In the genomic region with DNA sequence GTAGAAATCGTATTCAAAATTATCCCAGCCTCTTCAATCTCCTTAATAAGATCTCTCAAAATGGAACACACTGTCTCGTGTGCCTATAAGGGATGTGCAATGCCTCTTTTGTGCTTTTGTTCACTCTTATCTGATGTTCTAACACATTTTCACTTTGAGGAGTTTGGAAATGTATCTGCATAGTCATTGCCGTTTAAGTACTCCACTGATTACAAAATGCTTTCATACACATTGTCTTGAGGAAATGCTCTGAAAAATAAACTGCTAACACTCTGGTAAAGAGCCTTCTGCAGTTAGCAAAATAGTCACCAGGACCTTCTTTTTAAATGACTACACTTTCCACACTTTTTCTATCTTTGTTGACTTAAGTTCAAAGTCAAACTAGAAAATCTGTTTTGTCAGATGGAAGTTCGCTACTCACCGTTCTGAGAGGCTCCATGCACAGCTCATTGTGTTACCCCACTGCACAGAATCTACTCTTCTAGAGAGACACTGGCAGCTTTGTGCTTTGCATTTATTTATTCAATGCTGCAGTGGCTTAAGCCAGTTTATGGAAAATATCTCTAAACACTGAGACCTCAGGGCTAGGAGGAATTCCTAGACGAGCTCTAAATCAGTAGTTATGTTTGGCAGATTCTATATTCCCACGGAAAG, we compare ENCODE assay signal across 15 cellular contexts.
DNase-seq lines count a peak whose midpoint lies in the region; ATAC-seq and TF ChIP-seq lines count a peak whose summit lies in the region.
"Had no signal": no experiment of that assay in that cellular context is flagged by ENCODE, and none has a peak within 500 bp of the region (broad histone marks: within the 10 kb centered on the region; RNA-seq: fewer than 3 reads in every experiment).

No MANE protein-coding gene starts in this region.

- H3K9me3 Mint-ChIP-seq in stimulated activated effector memory CD8-positive, alpha-beta T cell treated with anti-CD3 and anti-CD28 coated beads, Interleukin-12 subunit alpha, Interleukin-12 subunit beta, amount 100 ng/mL, for 72 hours: no peaks in the 10 kb centered on the region
- H3K9me3 Mint-ChIP-seq in effector memory CD8-positive, alpha-beta T cell: no peaks in the 10 kb centered on the region
- H3K9me3 Mint-ChIP-seq: activated CD4-positive, alpha-beta memory T cell treated with anti-CD3 and anti-CD28 coated beads, Interleukin-2, amount 10 ng/mL, durations not matched to agents 7 days and 5 days; CD14-positive monocyte; H9 had no signal

- ATAC-seq in PC-3 (no peak), HG03521 (IDR thresholded peaks at IDR 0.05; ENCODE audit: unreplicated experiment) (no peak)
- no peak for ATAC-seq in stimulated activated effector memory CD8-positive, alpha-beta T cell treated with anti-CD3 and anti-CD28 coated beads, Interleukin-12 subunit alpha, Interleukin-12 subunit beta, amount 100 ng/mL, for 72 hours
- no peak for ATAC-seq in effector memory CD8-positive, alpha-beta T cell (replicated peaks)

- no peaks in the 10 kb centered on the region for H3K9me3 ChIP-seq in DOHH2 (ENCODE audit: control insufficient read depth, insufficient read depth, low read length)
- H3K9me3 ChIP-seq in PC-3 (ENCODE audit: low read length): no peaks in the 10 kb centered on the region

- H3K4me1 Mint-ChIP-seq in stimulated activated effector memory CD8-positive, alpha-beta T cell treated with anti-CD3 and anti-CD28 coated beads, Interleukin-12 subunit alpha, Interleukin-12 subunit beta, amount 100 ng/mL, for 72 hours: peaks cover 7% of the 10 kb centered on the region
- peaks cover 0 to 12% of the 10 kb centered on the region in 2 donors for H3K4me1 Mint-ChIP-seq in effector memory CD8-positive, alpha-beta T cell (ENCODE audit: low read depth in 2 of 2)

- POLR2A ChIA-PET in PC-3 (lab: Charles Lee; ENCODE audit: unreplicated experiment) (interaction anchor here (0.6 kb wide), 1 partner anchor 59 kb away, joined by 4 read pairs; no protein-coding TSS in a partner anchor), RWPE1 (lab: Yijun Ruan, JAX; ENCODE audit: low non-redundant PET) (no interaction called here)

- no peak overlapping the region for H3K27ac Mint-ChIP-seq in stimulated activated effector memory CD8-positive, alpha-beta T cell treated with anti-CD3 and anti-CD28 coated beads, Interleukin-12 subunit alpha, Interleukin-12 subunit beta, amount 100 ng/mL, for 72 hours
- no peak overlapping the region for H3K27ac Mint-ChIP-seq in effector memory CD8-positive, alpha-beta T cell
- H3K27ac Mint-ChIP-seq: activated CD4-positive, alpha-beta memory T cell treated with anti-CD3 and anti-CD28 coated beads, Interleukin-2, amount 10 ng/mL, durations not matched to agents 7 days and 5 days; H9 had no signal

- no peak overlapping the region for H3K9ac ChIP-seq in PC-3 (ENCODE audit: low read length)

- H3K9me2 ChIP-seq in DOHH2 (replicated peaks; ENCODE audit: control insufficient read depth, low read length): no peaks in the 10 kb centered on the region
- no peaks in the 10 kb centered on the region for H3K9me2 ChIP-seq in PC-3 (replicated peaks; ENCODE audit: low read length)

- peaks cover 20% of the 10 kb centered on the region for H3K4me1 ChIP-seq in DOHH2 (ENCODE audit: control insufficient read depth, low read length)
- H3K4me1 ChIP-seq in PC-3 (ENCODE audit: insufficient read depth, low read length): peaks cover 19% of the 10 kb centered on the region

- no peaks in the 10 kb centered on the region for H4K20me1 ChIP-seq in DOHH2 (ENCODE audit: control insufficient read depth, insufficient read depth, low read depth, low read length)
- no peaks in the 10 kb centered on the region for H4K20me1 ChIP-seq in PC-3 (ENCODE audit: low read length)

- peak overlapping the region; percentile 21 for H3K4me3 Mint-ChIP-seq in stimulated activated effector memory CD8-positive, alpha-beta T cell treated with anti-CD3 and anti-CD28 coated beads, Interleukin-12 subunit alpha, Interleukin-12 subunit beta, amount 100 ng/mL, for 72 hours
- H3K4me3 Mint-ChIP-seq in effector memory CD8-positive, alpha-beta T cell: no peak overlapping the region

- TF ChIP-seq CTCF in DOHH2 (IDR thresholded peaks at IDR 0.05; ENCODE audit: low read depth, low read length, poor library complexity, severe bottlenecking) (no peak), PC-3 (conservative IDR thresholded peaks at IDR 0.05; ENCODE audit: low read depth, low read length) (no peak), fibroblast of the aortic adventitia (IDR thresholded peaks at IDR 0.05; ENCODE audit: insufficient read depth, low read length) (no peak), RWPE1 (conservative IDR thresholded peaks at IDR 0.05; ENCODE audit: low read depth) (no peak)

- no peaks in the 10 kb centered on the region for H3K36me3 ChIP-seq in DOHH2 (ENCODE audit: control insufficient read depth, low read length)
- H3K36me3 ChIP-seq in PC-3 (ENCODE audit: low read depth, low read length): no peaks in the 10 kb centered on the region

- H3K4me3 ChIP-seq in DOHH2 (ENCODE audit: low read length) (no peak overlapping the region), PC-3 (ENCODE audit: low read length) (no peak overlapping the region), fibroblast of the aortic adventitia (ENCODE audit: low read depth, low read length) (no peak overlapping the region)

- CTCF ChIA-PET in PC-3 (lab: Charles Lee) (interaction anchor here (0.6 kb wide), 1 partner anchor 450 kb away, joined by 5 read pairs; no protein-coding TSS in a partner anchor), RWPE1 (lab: Yijun Ruan, JAX) (interaction anchor here (0.5 to 2.5 kb wide), 3 partner anchors 48 to 328 kb away, joined by 3 to 14 read pairs (median 5); no protein-coding TSS in a partner anchor)

- H3K27ac ChIP-seq in DOHH2 (ENCODE audit: low read depth, low read length) (no peak overlapping the region), PC-3 (ENCODE audit: low read length) (no peak overlapping the region), RWPE1 (no peak overlapping the region)
- H3K27ac ChIP-seq: epithelial cell of prostate had no signal

- no peaks in the 10 kb centered on the region for H3F3A ChIP-seq in DOHH2 (ENCODE audit: control insufficient read depth, insufficient read depth)
- no peaks in the 10 kb centered on the region for H3F3A ChIP-seq in PC-3 (ENCODE audit: low read length, unreplicated experiment)

- H3K27me3 ChIP-seq in DOHH2 (ENCODE audit: control insufficient read depth, low read length) (peaks cover 27% of the 10 kb centered on the region), PC-3 (ENCODE audit: low read length) (no peaks in the 10 kb centered on the region)

- no peaks in the 10 kb centered on the region for H3K36me3 Mint-ChIP-seq in stimulated activated effector memory CD8-positive, alpha-beta T cell treated with anti-CD3 and anti-CD28 coated beads, Interleukin-12 subunit alpha, Interleukin-12 subunit beta, amount 100 ng/mL, for 72 hours
- H3K36me3 Mint-ChIP-seq in effector memory CD8-positive, alpha-beta T cell (ENCODE audit: insufficient read depth): no peaks in the 10 kb centered on the region
- H3K36me3 Mint-ChIP-seq: CD14-positive monocyte had no signal

- BruUV-seq in PC-3 (replicated peaks; lab: Mats Ljungman, UMichigan): no TSS peak

- no peaks in the 10 kb centered on the region for H3K79me2 ChIP-seq in DOHH2 (ENCODE audit: control insufficient read depth, low read length)
- H3K79me2 ChIP-seq in PC-3 (ENCODE audit: low read length): no peaks in the 10 kb centered on the region

- H3K4me2 ChIP-seq in DOHH2 (ENCODE audit: low read length): peak overlapping the region; percentile 59; the same call in 1 of the 2 replicates
- H3K4me2 ChIP-seq in PC-3 (ENCODE audit: low read length): peak overlapping the region; percentile 77

- DNase-seq in PC-3: no peak
- DNase-seq in fibroblast of the aortic adventitia (ENCODE audit: low read depth): peak; percentile 73
- DNase-seq in stimulated activated effector memory CD8-positive, alpha-beta T cell treated with anti-CD3 and anti-CD28 coated beads, Interleukin-12 subunit alpha, Interleukin-12 subunit beta, amount 100 ng/mL, for 72 hours (ENCODE audit: low spot score in 2 of 2): no peak
- DNase-seq in RWPE1 (ENCODE audit: low spot score): no peak
- no peak for DNase-seq in NCI-H1105 treated with DMSO at 0.1 percent for 48 hours (lab: John Stamatoyannopoulos, UW)
- no peak for DNase-seq in effector memory CD8-positive, alpha-beta T cell
- DNase-seq: activated gamma-delta T cell, NCI-H2227 treated with DMSO at 0.1 percent for 48 hours, T1000 had no signal

- no peak overlapping the region for H2AFZ ChIP-seq in PC-3 (ENCODE audit: low read length)

- peaks cover 76 to 84% of the 10 kb centered on the region in 2 donors for H3K27me3 Mint-ChIP-seq in effector memory CD8-positive, alpha-beta T cell

- intact Hi-C loops in PC-3 (cut with micrococcal nuclease): loop anchor here (5.0 kb wide), 2 partner anchors 398 to 413 kb away; no protein-coding TSS in a partner anchor
